ENCODE assay signal across 16 cellular contexts in the genomic region with DNA sequence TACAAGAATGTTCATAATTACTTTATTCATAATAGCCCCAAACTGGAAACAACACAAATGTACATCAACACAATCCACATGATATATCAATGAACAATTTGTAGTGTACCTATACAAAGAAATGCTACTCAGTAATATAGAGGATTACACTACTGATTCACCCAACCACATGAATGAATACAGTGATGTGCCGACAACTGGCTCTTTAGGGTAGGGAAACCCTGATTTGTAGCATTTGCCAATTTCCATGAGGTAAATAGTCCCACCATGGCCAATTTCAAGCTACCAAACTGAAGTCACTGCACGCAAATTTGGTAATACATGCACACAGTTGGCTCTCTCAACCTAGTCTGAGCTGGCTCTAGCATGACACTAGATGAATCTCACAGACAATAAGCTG.
"Had no signal": no experiment of that assay in that cellular context is flagged by ENCODE, and none has a peak within 500 bp of the region (broad histone marks: within the 10 kb centered on the region; RNA-seq: fewer than 3 reads in every experiment).

No MANE protein-coding gene starts in this region.

- H3K36me3 Mint-ChIP-seq: brain, memory B cell, neural progenitor cell had no signal

- H3K36me3 ChIP-seq: left ventricle myocardium inferior, neural progenitor cell, ovary, uterus had no signal

- H3K9me3 Mint-ChIP-seq: endodermal cell, memory B cell, neural progenitor cell had no signal

- H3K27ac ChIP-seq: hepatocyte, left ventricle myocardium inferior, neural progenitor cell, ovary, uterus had no signal

- DNase-seq: activated CD4-positive, alpha-beta T cell treated with anti-CD3 and anti-CD28 coated beads, Interleukin-2, amount 50 U/mL, for 48 hours; activated CD4-positive, CD25-positive, alpha-beta regulatory T cell treated with anti-CD3 and anti-CD28 coated beads, Interleukin-2, amount 50 U/mL, for 72 hours; activated gamma-delta T cell; amniotic stem cell; endodermal cell; kidney; left ventricle myocardium inferior; ovary; stimulated activated CD4-positive, alpha-beta T cell treated with anti-CD3 and anti-CD28 coated beads, Interleukin-4, amount 100 ng/mL, for 1 hour; stimulated activated CD8-positive, alpha-beta memory T cell treated with anti-CD3 and anti-CD28 coated beads, Interleukin-4, amount 100 ng/mL, for 48 hours; T-helper 9 cell; uterus had no signal

- H3K9me3 ChIP-seq: left ventricle myocardium inferior, ovary, uterus had no signal

- H3K4me3 Mint-ChIP-seq: brain, endodermal cell, memory B cell, neural progenitor cell had no signal

- H3K27ac Mint-ChIP-seq: brain, endodermal cell, memory B cell, neural progenitor cell had no signal
